ENCODE assay signal across 8 cellular contexts in the genomic region with DNA sequence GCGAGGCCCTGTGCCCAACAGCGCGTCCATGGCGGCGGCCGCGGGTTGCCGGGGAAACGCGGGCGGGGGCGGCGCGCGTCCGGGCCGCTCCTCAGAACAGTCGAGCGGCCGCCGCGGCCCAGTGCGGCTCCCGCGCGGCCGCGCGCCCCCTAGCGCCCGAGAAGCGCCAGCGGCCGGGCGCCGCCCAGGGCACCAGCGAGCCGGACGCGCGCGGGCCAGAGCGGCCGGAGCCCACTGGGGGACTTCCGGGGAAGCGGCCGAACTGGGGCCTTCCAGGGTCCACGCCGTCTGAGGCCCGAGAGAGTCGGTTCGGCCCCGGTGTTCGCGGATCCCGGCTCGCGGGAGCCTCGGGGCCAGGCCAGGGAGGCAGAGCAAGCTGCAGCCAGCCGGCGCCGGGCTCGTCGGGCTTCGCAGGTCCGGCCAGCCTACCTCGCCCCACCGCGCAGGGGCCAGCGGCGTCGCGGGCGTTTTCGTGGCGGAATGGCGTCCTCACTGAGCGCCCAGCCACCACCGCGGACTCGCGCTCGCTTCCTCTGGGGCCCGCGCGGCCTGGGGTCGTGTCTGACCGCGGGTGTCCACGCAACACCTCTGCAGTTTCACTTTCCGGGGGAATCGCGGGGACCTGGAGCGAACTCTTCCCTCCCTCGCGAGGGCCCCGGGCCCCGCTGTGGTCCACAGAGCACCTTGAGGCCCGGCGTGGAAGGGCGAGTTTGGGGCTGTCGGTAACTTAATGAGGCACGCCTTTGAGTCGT. TPM values are rescaled to one million over a fixed set of nuclear protein-coding genes. Genes with fewer than 3 reads are reported as not detected.
A peak's percentile ranks its signal among the peaks of the same experiment; 100 is the strongest.
DNase-seq lines count a peak whose midpoint lies in the region; ATAC-seq lines count a peak whose summit lies in the region.

A gene with protein sequence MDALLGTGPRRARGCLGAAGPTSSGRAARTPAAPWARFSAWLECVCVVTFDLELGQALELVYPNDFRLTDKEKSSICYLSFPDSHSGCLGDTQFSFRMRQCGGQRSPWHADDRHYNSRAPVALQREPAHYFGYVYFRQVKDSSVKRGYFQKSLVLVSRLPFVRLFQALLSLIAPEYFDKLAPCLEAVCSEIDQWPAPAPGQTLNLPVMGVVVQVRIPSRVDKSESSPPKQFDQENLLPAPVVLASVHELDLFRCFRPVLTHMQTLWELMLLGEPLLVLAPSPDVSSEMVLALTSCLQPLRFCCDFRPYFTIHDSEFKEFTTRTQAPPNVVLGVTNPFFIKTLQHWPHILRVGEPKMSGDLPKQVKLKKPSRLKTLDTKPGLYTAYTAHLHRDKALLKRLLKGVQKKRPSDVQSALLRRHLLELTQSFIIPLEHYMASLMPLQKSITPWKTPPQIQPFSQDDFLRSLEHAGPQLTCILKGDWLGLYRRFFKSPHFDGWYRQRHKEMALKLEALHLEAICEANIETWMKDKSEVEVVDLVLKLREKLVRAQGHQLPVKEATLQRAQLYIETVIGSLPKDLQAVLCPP (minus strand): TSS at position 54 of the 752 bp plus-strand sequence. CDS start 24 bp downstream, at position 30.

- peak; percentile 95 for DNase-seq in AG08396 (ENCODE audit: low spot score)
- peak; percentile 64 for DNase-seq in NCI-H774 (lab: John Stamatoyannopoulos, UW)
- DNase-seq in activated CD8-positive, alpha-beta memory T cell treated with anti-CD3 and anti-CD28 coated beads for 4 hours (ENCODE audit: low read depth in 2 of 2): peak; percentile 13 to 27
- peak; percentile 94 for DNase-seq in mesenteric fat pad (ENCODE audit: low spot score)
- peak; percentile 53 for DNase-seq in stimulated activated CD8-positive, alpha-beta memory T cell treated with anti-CD3 and anti-CD28 coated beads, Interleukin-15, amount 100 ng/mL, for 24 hours (ENCODE audit: low read depth)

- no peaks in the 10 kb centered on the region for H3K4me1 ChIP-seq in endocrine pancreas (ENCODE audit: control insufficient read depth, insufficient read depth, low read length)

- H3K4me3 ChIP-seq in endocrine pancreas (ENCODE audit: control insufficient read depth, insufficient read depth, low read length): peak within 1 kb of the TSS; percentile 45

- ATAC-seq in GM18867 (IDR thresholded peaks at IDR 0.05; ENCODE audit: unreplicated experiment) (peak; percentile 81), HG03175 (IDR thresholded peaks at IDR 0.05; ENCODE audit: unreplicated experiment) (peak; percentile 77)

- peak within 1 kb of the TSS; percentile 93 for H3K9ac ChIP-seq in endocrine pancreas (ENCODE audit: control insufficient read depth, insufficient read depth, low read length)

- H3K27me3 ChIP-seq in endocrine pancreas (ENCODE audit: control insufficient read depth, insufficient read depth, low read length): no peaks in the 10 kb centered on the region

- H3K9me3 ChIP-seq in endocrine pancreas (ENCODE audit: control insufficient read depth, low read length): no peaks in the 10 kb centered on the region

- H3K36me3 ChIP-seq in endocrine pancreas (ENCODE audit: control insufficient read depth, insufficient read depth, low read length): no peaks in the 10 kb centered on the region

RNA-seq across cellular contexts. Expression of the gene that starts here (rescaled TPM):
- total RNA-seq in mesenteric fat pad: 2.2 TPM

Comparison
In these comparisons a context has a peak if more than half of its experiments do, and no peak if none do; other contexts are left out.
1. Peak in every context shown above with its lines: DNase-seq, ATAC-seq and H3K4me3 ChIP-seq.
2. DNase-seq: peak in every context shown above with its lines; median percentile 95 in AG08396; 94 in mesenteric fat pad; 64 in NCI-H774; 53 in stimulated activated CD8-positive, alpha-beta memory T cell treated with anti-CD3 and anti-CD28 coated beads, Interleukin-15, amount 100 ng/mL, for 24 hours; 20 in activated CD8-positive, alpha-beta memory T cell treated with anti-CD3 and anti-CD28 coated beads for 4 hours.